Comparison of ENCODE assay signal across 9 cellular contexts in genomic region chr15:54032066-54032465, GRCh38. TPM values are rescaled to one million over a fixed set of nuclear protein-coding genes. Genes with fewer than 3 reads are reported as not detected.
"Had no signal": no experiment of that assay in that cellular context is flagged by ENCODE, and none has a peak within 500 bp of the region (broad histone marks: within the 10 kb centered on the region; RNA-seq: fewer than 3 reads in every experiment).

No MANE protein-coding gene starts in this region.

- H3K4me3 ChIP-seq: GM23338, K562 had no signal

- ATAC-seq: GM23338, K562 had no signal

- DNase-seq: H9, HCEC 1CT, IMR-90 had no signal

- FAIRE-seq: H1, H54, HTR-8/SVneo, K562 had no signal

RNA-seq across cellular contexts. Expression of gene UNC13C, which starts 53.8 kb away (rescaled TPM):
- total RNA-seq: HT-29, IMR-90, K562 had no signal
- polyA plus RNA-seq: GM23338, IMR-90, K562 had no signal
